ENCODE assay signal across 24 cellular contexts in the genomic region with DNA sequence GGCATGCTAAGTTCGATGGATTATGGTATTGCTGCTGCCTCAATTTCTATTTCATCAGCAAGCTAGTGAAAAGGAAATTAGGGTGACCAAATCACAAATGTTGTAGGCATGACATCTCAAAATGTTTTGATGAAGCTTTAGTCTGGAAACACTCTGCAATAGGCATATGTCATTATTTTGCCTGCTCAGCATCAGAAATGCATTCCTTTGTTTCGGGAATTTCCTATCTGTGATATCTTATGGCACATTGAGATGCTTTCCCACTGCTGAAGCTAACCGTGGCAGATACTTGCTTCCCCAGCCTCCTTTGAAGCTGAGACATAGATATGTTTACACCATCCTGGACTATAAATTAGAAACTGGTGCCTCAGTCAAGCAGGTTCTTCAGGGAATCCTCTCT.
"Had no signal": no experiment of that assay in that cellular context is flagged by ENCODE, and none has a peak within 500 bp of the region (broad histone marks: within the 10 kb centered on the region; RNA-seq: fewer than 3 reads in every experiment).

No MANE protein-coding gene starts in this region.

- H3K4me3 ChIP-seq: coronary artery, neural progenitor cell, right atrium auricular region, tibial nerve had no signal

- H3K4me3 Mint-ChIP-seq: activated B cell treated with CpG ODN at 0.5 μM for 24 hours; activated naive CD4-positive, alpha-beta T cell treated with anti-CD3 and anti-CD28 coated beads, Interleukin-2, amount 10 ng/mL, durations not matched to agents 7 days and 5 days; activated naive CD8-positive, alpha-beta T cell treated with anti-CD3 and anti-CD28 coated beads, Interleukin-2, amount 10 ng/mL, durations not matched to agents 7 days and 5 days; activated T-helper 1 cell treated with anti-CD3 and anti-CD28 coated beads, Interleukin-12 subunit alpha, Interleukin-12 subunit beta, Interleukin-2, Interleukin-4 antibody, amounts not matched to agents 30 ng/mL and 10 ng/mL and 1 ng/mL, durations not matched to agents 14 hours and 24 hours and 36 hours; effector memory CD8-positive, alpha-beta T cell; natural killer cell; neural progenitor cell; stimulated activated naive B cell treated with anti-CD40 and anti-IgM and Interleukin-4, amounts not matched to agents 10 μg/mL and 1 μg/mL and 100 μg/mL, for 72 hours had no signal

- FAIRE-seq: astrocyte had no signal

- H3K27ac ChIP-seq: brain microvascular endothelial cell, coronary artery, neural progenitor cell, right atrium auricular region, tibial nerve had no signal

- H3K27me3 Mint-ChIP-seq: activated B cell treated with CpG ODN at 0.5 μM for 24 hours; activated naive CD8-positive, alpha-beta T cell treated with anti-CD3 and anti-CD28 coated beads, Interleukin-2, amount 10 ng/mL, durations not matched to agents 7 days and 5 days; effector memory CD8-positive, alpha-beta T cell had no signal

- H3K9ac ChIP-seq: neural progenitor cell had no signal

- H3K4me2 ChIP-seq: neural progenitor cell had no signal

- H3K36me3 ChIP-seq: brain microvascular endothelial cell, neural progenitor cell, right atrium auricular region, tibial nerve had no signal

- ATAC-seq: effector memory CD8-positive, alpha-beta T cell; left colon; natural killer cell; stimulated activated naive B cell treated with anti-CD40 and anti-IgM and Interleukin-4, amounts not matched to agents 10 μg/mL and 1 μg/mL and 100 μg/mL, for 72 hours had no signal

- H2AFZ ChIP-seq: neural progenitor cell had no signal

- H3K36me3 Mint-ChIP-seq: activated naive CD4-positive, alpha-beta T cell treated with anti-CD3 and anti-CD28 coated beads, Interleukin-2, amount 10 ng/mL, durations not matched to agents 7 days and 5 days; activated naive CD8-positive, alpha-beta T cell treated with anti-CD3 and anti-CD28 coated beads, Interleukin-2, amount 10 ng/mL, durations not matched to agents 7 days and 5 days; natural killer cell; neural progenitor cell; stimulated activated naive B cell treated with anti-CD40 and anti-IgM and Interleukin-4, amounts not matched to agents 10 μg/mL and 1 μg/mL and 100 μg/mL, for 72 hours had no signal

- H3K4me1 ChIP-seq: neural progenitor cell, right atrium auricular region had no signal

- H3K27ac Mint-ChIP-seq: activated naive CD4-positive, alpha-beta T cell treated with anti-CD3 and anti-CD28 coated beads, Interleukin-2, amount 10 ng/mL, durations not matched to agents 7 days and 5 days; activated naive CD8-positive, alpha-beta T cell treated with anti-CD3 and anti-CD28 coated beads, Interleukin-2, amount 10 ng/mL, durations not matched to agents 7 days and 5 days; activated T-helper 1 cell treated with anti-CD3 and anti-CD28 coated beads, Interleukin-12 subunit alpha, Interleukin-12 subunit beta, Interleukin-2, Interleukin-4 antibody, amounts not matched to agents 30 ng/mL and 10 ng/mL and 1 ng/mL, durations not matched to agents 14 hours and 24 hours and 36 hours; natural killer cell; neural progenitor cell; stimulated activated naive B cell treated with anti-CD40 and anti-IgM and Interleukin-4, amounts not matched to agents 10 μg/mL and 1 μg/mL and 100 μg/mL, for 72 hours had no signal

- H3K27me3 ChIP-seq: brain microvascular endothelial cell, neural progenitor cell, right atrium auricular region, tibial nerve had no signal

- H3K9me3 ChIP-seq: right atrium auricular region, tibial nerve had no signal

- DNase-seq: activated B cell treated with CpG ODN at 0.5 μM for 24 hours; activated CD4-positive, alpha-beta T cell treated with anti-CD3 and anti-CD28 coated beads, Interleukin-2, amount 50 U/mL, for 4 hours; activated CD8-positive, alpha-beta memory T cell treated with anti-CD3 and anti-CD28 coated beads for 24 hours; activated gamma-delta T cell; activated naive CD4-positive, alpha-beta T cell treated with anti-CD3 and anti-CD28 coated beads, Interleukin-2, amount 10 ng/mL, durations not matched to agents 7 days and 5 days; activated naive CD8-positive, alpha-beta T cell treated with anti-CD3 and anti-CD28 coated beads, Interleukin-2, amount 10 ng/mL, durations not matched to agents 7 days and 5 days; activated T-cell treated with anti-CD3 and anti-CD28 coated beads, Interleukin-2, amount 50 U/mL, for 1 hour; brain microvascular endothelial cell; effector memory CD8-positive, alpha-beta T cell; erythroblast; head of caudate nucleus; hippocampal formation; left colon; midbrain; natural killer cell; stimulated activated CD4-positive, alpha-beta T cell treated with anti-CD3 and anti-CD28 coated beads, Interleukin-15, amount 100 ng/mL, for 24 hours; stimulated activated CD4-positive, alpha-beta T cell treated with anti-CD3 and anti-CD28 coated beads, Interleukin-2, amount 100 ng/mL, for 24 hours; stimulated activated naive B cell treated with anti-CD40 and anti-IgM and Interleukin-4, amounts not matched to agents 10 μg/mL and 1 μg/mL and 100 μg/mL, for 72 hours had no signal

- H3K4me1 Mint-ChIP-seq: neural progenitor cell had no signal
